13 cellular contexts compared by ENCODE assay signal in genomic region chr13:95181586-95181985, GRCh38.
DNase-seq lines count a peak whose midpoint lies in the region; ATAC-seq and FAIRE-seq lines count a peak whose summit lies in the region.
"Had no signal": no experiment of that assay in that cellular context is flagged by ENCODE, and none has a peak within 500 bp of the region (broad histone marks: within the 10 kb centered on the region; RNA-seq: fewer than 3 reads in every experiment).

No MANE protein-coding gene starts in this region.

- H3K4me2 ChIP-seq in mesenchymal stem cell (ENCODE audit: low read length, poor library complexity, severe bottlenecking) = no peak overlapping the region

- H3K9ac ChIP-seq in mesenchymal stem cell (ENCODE audit: low read length) = no peak overlapping the region

- no peak overlapping the region for H2BK12ac ChIP-seq in mesenchymal stem cell (ENCODE audit: low read length in 2 of 2)

- H3K9me3 Mint-ChIP-seq in activated CD8-positive, alpha-beta memory T cell treated with anti-CD3 and anti-CD28 coated beads, Interleukin-2, amount 10 ng/mL, durations not matched to agents 7 days and 5 days (ENCODE audit: low read depth) = peaks cover 2% of the 10 kb centered on the region
- H3K9me3 Mint-ChIP-seq: HFFc6 had no signal

- H2BK120ac ChIP-seq in mesenchymal stem cell (ENCODE audit: low read depth, low read length) = no peak overlapping the region

- H4K91ac ChIP-seq in mesenchymal stem cell (ENCODE audit: low read length) = no peak overlapping the region

- peaks cover 58% of the 10 kb centered on the region for H3K4me1 Mint-ChIP-seq in activated CD8-positive, alpha-beta memory T cell treated with anti-CD3 and anti-CD28 coated beads, Interleukin-2, amount 10 ng/mL, durations not matched to agents 7 days and 5 days

- H3K14ac ChIP-seq in mesenchymal stem cell (ENCODE audit: low read length in 2 of 2) = no peak overlapping the region

- no peak overlapping the region for H3K4ac ChIP-seq in mesenchymal stem cell (ENCODE audit: low read depth in 1 of 2, low read length in 2 of 2)

- no peak overlapping the region for H3K18ac ChIP-seq in mesenchymal stem cell (ENCODE audit: low read depth in 1 of 2, low read length in 2 of 2)

- H2AK5ac ChIP-seq in mesenchymal stem cell (ENCODE audit: low read length, severe bottlenecking) = no peak overlapping the region

- H3K23ac ChIP-seq in mesenchymal stem cell (ENCODE audit: low read length in 2 of 2) = no peak overlapping the region

- H3K27ac ChIP-seq in mesenchymal stem cell (ENCODE audit: low read length, poor library complexity, severe bottlenecking) = no peak overlapping the region

- ATAC-seq in activated CD8-positive, alpha-beta memory T cell treated with anti-CD3 and anti-CD28 coated beads, Interleukin-2, amount 10 ng/mL, durations not matched to agents 7 days and 5 days = no peak
- peak; percentile 77 for ATAC-seq in GM21576 (IDR thresholded peaks at IDR 0.05; ENCODE audit: unreplicated experiment)
- ATAC-seq in HG03139 (IDR thresholded peaks at IDR 0.05; ENCODE audit: unreplicated experiment) = peak; percentile 58

- FAIRE-seq in urothelium cell line (lab: Jason Lieb, UNC) = no peak

- H3K36me3 ChIP-seq in mesenchymal stem cell (ENCODE audit: control insufficient read depth in 1 of 2, insufficient read depth in 2 of 2, low read depth in 1 of 2, low read length in 2 of 2) = peaks cover 16 to 26% of the 10 kb centered on the region in 2 experiments

- no peak overlapping the region for H2BK5ac ChIP-seq in mesenchymal stem cell (ENCODE audit: low read depth, low read length, poor library complexity, severe bottlenecking)

- no peaks in the 10 kb centered on the region for H3K27me3 Mint-ChIP-seq in activated CD8-positive, alpha-beta memory T cell treated with anti-CD3 and anti-CD28 coated beads, Interleukin-2, amount 10 ng/mL, durations not matched to agents 7 days and 5 days

- no peaks in the 10 kb centered on the region for H3K4me1 ChIP-seq in mesenchymal stem cell (ENCODE audit: control insufficient read depth, insufficient read depth, low read depth, low read length)

- peaks cover 41% of the 10 kb centered on the region for H3K79me1 ChIP-seq in mesenchymal stem cell (replicated peaks; ENCODE audit: low read length, poor library complexity, severe bottlenecking)

- no peaks in the 10 kb centered on the region for H3K9me3 ChIP-seq in mesenchymal stem cell (ENCODE audit: control insufficient read depth, low read length)

- H3K27me3 ChIP-seq in mesenchymal stem cell (ENCODE audit: control insufficient read depth in 1 of 2, insufficient read depth in 1 of 2, low read length in 2 of 2) = no peaks in the 10 kb centered on the region

- no peak overlapping the region for H3K4me3 Mint-ChIP-seq in activated CD8-positive, alpha-beta memory T cell treated with anti-CD3 and anti-CD28 coated beads, Interleukin-2, amount 10 ng/mL, durations not matched to agents 7 days and 5 days
- H3K4me3 Mint-ChIP-seq: HFFc6 had no signal

- no peak overlapping the region for H3K4me3 ChIP-seq in mesenchymal stem cell (ENCODE audit: insufficient read depth in 1 of 2, low read depth in 1 of 2, low read length in 2 of 2)

- no peak for DNase-seq in activated CD8-positive, alpha-beta memory T cell treated with anti-CD3 and anti-CD28 coated beads, Interleukin-2, amount 10 ng/mL, durations not matched to agents 7 days and 5 days
- no peak for DNase-seq in activated CD8-positive, alpha-beta memory T cell treated with anti-CD3 and anti-CD28 coated beads, Interleukin-2, amount 50 U/mL, for 4 hours
- peak; percentile 29 for DNase-seq in mesenchymal stem cell
- DNase-seq in RKO (ENCODE audit: low spot score) = no peak
- no peak for DNase-seq in HuH-7.5 (ENCODE audit: low spot score)
- DNase-seq in urothelium cell line (ENCODE audit: low spot score) = no peak
- DNase-seq: activated gamma-delta T cell, cortex of kidney, HFFc6, hippocampal formation, NCI-H1092 had no signal

- H2AFZ ChIP-seq in mesenchymal stem cell (ENCODE audit: low read depth, low read length) = no peak overlapping the region

- peaks cover 34% of the 10 kb centered on the region for H3K36me3 Mint-ChIP-seq in activated CD8-positive, alpha-beta memory T cell treated with anti-CD3 and anti-CD28 coated beads, Interleukin-2, amount 10 ng/mL, durations not matched to agents 7 days and 5 days

- H4K8ac ChIP-seq in mesenchymal stem cell (ENCODE audit: low read length) = no peak overlapping the region

- 97% methylated on average over 2 of the region's 2 CpGs for WGBS in mesenchymal stem cell

- H3K27ac Mint-ChIP-seq in activated CD8-positive, alpha-beta memory T cell treated with anti-CD3 and anti-CD28 coated beads, Interleukin-2, amount 10 ng/mL, durations not matched to agents 7 days and 5 days = peak overlapping the region; percentile 23
- H3K27ac Mint-ChIP-seq: HFFc6 had no signal

- CTCF ChIA-PET in activated CD8-positive, alpha-beta memory T cell treated with anti-CD3 and anti-CD28 coated beads, Interleukin-2, amount 10 ng/mL, durations not matched to agents 7 days and 5 days (lab: Charles Lee) = interaction anchor here (0.9 to 1.3 kb wide), 5 partner anchors 26 to 561 kb away, joined by 3 to 5 read pairs (median 3); no protein-coding TSS in a partner anchor

- no peak overlapping the region for H2BK15ac ChIP-seq in mesenchymal stem cell (ENCODE audit: low read depth, poor library complexity, severe bottlenecking)
